1 cellular context compared by ENCODE assay signal in genomic region chr11:58609723-58610122, GRCh38.
TF ChIP-seq lines count a peak whose summit lies in the region.

No MANE protein-coding gene starts in this region.

TF ChIP-seq in HepG2, 621 proteins besides CTCF, POLR2A, EP300 and RAD21:
- no peak for TF ChIP-seq ZNF12 (CRISPR knock-in tag; IDR thresholded peaks at IDR 0.05)
- TF ChIP-seq ZSCAN12 (CRISPR knock-in tag; IDR thresholded peaks at IDR 0.05): no peak
- no peak for TF ChIP-seq CENPT (CRISPR knock-in tag; IDR thresholded peaks at IDR 0.05; ENCODE audit: low read depth)
- TF ChIP-seq ZSCAN25 (CRISPR knock-in tag; IDR thresholded peaks at IDR 0.05): no peak
- TF ChIP-seq CSRNP1 (CRISPR knock-in tag; IDR thresholded peaks at IDR 0.05): no peak
- TF ChIP-seq GMEB2 (CRISPR knock-in tag; IDR thresholded peaks at IDR 0.05; ENCODE audit: low read depth): no peak
- TF ChIP-seq LRRFIP1 (CRISPR knock-in tag; conservative IDR thresholded peaks at IDR 0.05): no peak
- TF ChIP-seq NCOA5 (CRISPR knock-in tag; IDR thresholded peaks at IDR 0.05): no peak
- no peak for TF ChIP-seq KLF11 (CRISPR knock-in tag; IDR thresholded peaks at IDR 0.05)
- no peak for TF ChIP-seq ZNF33B (CRISPR knock-in tag; IDR thresholded peaks at IDR 0.05)
